8 cellular contexts compared by ENCODE assay signal in the genomic region with DNA sequence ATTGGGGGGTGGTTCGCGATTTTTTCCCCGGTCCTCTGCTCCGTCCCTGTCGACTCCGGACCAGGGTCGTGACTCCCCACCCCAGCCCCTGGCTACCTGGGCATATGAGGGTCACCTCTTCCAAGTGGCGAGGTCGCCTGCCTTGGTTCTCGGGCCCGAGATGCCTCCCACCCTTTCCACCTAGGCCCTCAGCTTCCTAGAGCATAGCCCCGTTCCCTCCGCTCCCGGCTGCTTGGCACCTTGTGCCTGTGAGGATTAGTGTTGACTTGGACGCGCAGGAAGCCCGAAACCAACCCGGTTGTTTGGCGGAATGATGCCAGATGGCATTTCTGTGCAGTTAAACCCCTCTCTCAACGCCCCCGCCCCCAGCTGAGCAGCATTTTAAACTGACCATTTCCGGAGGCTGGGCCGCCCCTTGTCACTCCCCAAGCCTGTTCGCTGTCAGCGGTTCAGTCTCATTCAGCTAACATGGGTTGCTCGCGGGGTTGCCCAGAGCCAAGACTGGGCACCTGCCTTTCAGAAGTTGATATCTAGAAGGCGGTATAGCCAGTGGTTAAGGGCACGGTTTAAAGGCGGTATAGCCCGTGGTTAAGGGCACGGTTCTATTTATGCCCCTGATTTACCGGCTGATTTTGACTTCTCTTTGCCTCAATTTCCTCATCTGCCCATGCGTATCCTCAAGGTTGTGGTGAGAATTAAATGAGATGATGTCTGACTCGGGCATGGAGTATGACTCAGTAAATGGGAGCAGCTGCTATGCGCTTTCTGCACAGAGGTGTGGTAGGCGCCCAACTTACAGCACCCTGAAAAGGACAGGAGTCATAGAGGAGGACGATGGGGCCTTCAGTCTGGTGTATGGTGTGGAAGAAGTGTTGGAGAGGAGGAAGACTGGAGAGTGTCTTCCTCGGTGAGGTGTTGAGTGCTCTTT. TPM values are rescaled to one million over a fixed set of nuclear protein-coding genes. Genes with fewer than 3 reads are reported as not detected.
A peak's percentile ranks its signal among the peaks of the same experiment; 100 is the strongest.
DNase-seq lines count a peak whose midpoint lies in the region; ATAC-seq, FAIRE-seq and TF ChIP-seq lines count a peak whose summit lies in the region.

No MANE protein-coding gene starts in this region.

- no peaks in the 10 kb centered on the region for H3K9me1 ChIP-seq in K562 (ENCODE audit: control insufficient read depth, insufficient read depth, low read length)

- peak; percentile 22 for ATAC-seq in HG02840 (IDR thresholded peaks at IDR 0.05; ENCODE audit: low FRiP score, unreplicated experiment)
- peak; percentile 78 for ATAC-seq in K562

- DNase-seq in stimulated activated CD4-positive, alpha-beta T cell treated with anti-CD3 and anti-CD28 coated beads, Interleukin-15, amount 100 ng/mL, for 24 hours: peak; percentile 57
- DNase-seq in stimulated activated CD4-positive, alpha-beta T cell treated with anti-CD3 and anti-CD28 coated beads, Interleukin-4, amount 100 ng/mL, for 1 hour: no peak
- DNase-seq in NOMO-1 treated with DMSO at 0.1 percent for 48 hours (lab: John Stamatoyannopoulos, UW; ENCODE audit: unreplicated experiment) (peak; percentile 17), K562 (ENCODE audit: extremely low read depth in 1 of 4, low spot score in 3 of 4) (peak; percentile 30 to 71 (median 50)), iPS-NIHi7 (ENCODE audit: extremely low spot score) (peak; percentile 52), 8988T (no peak)
- DNase-seq in stimulated activated CD4-positive, alpha-beta T cell treated with anti-CD3 and anti-CD28 coated beads, Interleukin-2, amount 100 ng/mL, for 24 hours: peak; percentile 32 to 52

- in situ Hi-C loops in K562 (cut with MboI): no loop called here

- under 1% methylated on average over 36 of the region's 39 CpGs for WGBS in K562 (ENCODE audit: insufficient coverage, low coverage, missing lambda C conversion rate)

- TF ChIP-seq RAD21 in K562 (CRISPR knock-in tag; conservative IDR thresholded peaks at IDR 0.05 in 1 of 2, IDR thresholded peaks at IDR 0.05 in 1 of 2): no peak

- H3K79me2 ChIP-seq in K562 (ENCODE audit: control insufficient read depth, insufficient read depth, low read length): peaks cover 57% of the 10 kb centered on the region

- intact Hi-C loops in K562 (cut with micrococcal nuclease): no loop called here

- TF ChIP-seq EP300 in K562 (IDR thresholded peaks at IDR 0.05; ENCODE audit: low read length): no peak

- no peaks in the 10 kb centered on the region for H3K9me3 ChIP-seq in K562 (replicated peaks; ENCODE audit: control insufficient read depth, insufficient read depth, low read depth, low read length)

- CTCF ChIA-PET in K562 (lab: Yijun Ruan, JAX; ENCODE audit: low intra/inter-chr PET ratio): no interaction called here

- H3K9ac ChIP-seq in K562 (ENCODE audit: insufficient read depth in 1 of 2, low read depth in 2 of 2, low read length in 2 of 2): peak overlapping the region; percentile 98 to 100

- peak overlapping the region; percentile 85 for H3K4me3 ChIP-seq in K562

- TF ChIP-seq POLR2A in K562 (conservative IDR thresholded peaks at IDR 0.05): peak; percentile 56

- POLR2A ChIA-PET in K562 (lab: Yijun Ruan, JAX): interaction anchor here (0.6 to 3.0 kb wide), 19 partner anchors 8 to 499 kb away, joined by 3 to 22 read pairs (median 3); partner anchors contain the start of gene FTH1

- H2AFZ ChIP-seq in K562 (ENCODE audit: low read depth, low read length): peak overlapping the region; percentile 82

- BruUV-seq in K562 (replicated peaks; lab: Mats Ljungman, UMichigan): TSS peak; percentile 64

- TF ChIP-seq CTCF in K562 (IDR thresholded peaks at IDR 0.05 in 2 of 3, conservative IDR thresholded peaks at IDR 0.05 in 1 of 3; ENCODE audit: insufficient read depth in 2 of 3, low read depth in 1 of 3, low read length in 3 of 3): no peak

- H3K27ac ChIP-seq in K562 (ENCODE audit: extremely low read depth, low read depth, low read length): peak overlapping the region; percentile 93

- peaks cover 39% of the 10 kb centered on the region for H3K36me3 ChIP-seq in K562 (ENCODE audit: control insufficient read depth, insufficient read depth, low read length)

- H3K27me3 ChIP-seq in K562 (ENCODE audit: control insufficient read depth in 2 of 2, insufficient read depth in 2 of 2, low read length in 2 of 2): no peaks in the 10 kb centered on the region

- peaks cover 16% of the 10 kb centered on the region; the same call in 1 of the 2 replicates for H4K20me1 ChIP-seq in K562 (replicated peaks; ENCODE audit: control insufficient read depth, insufficient read depth, low read length)

- peak; percentile 32 for FAIRE-seq in K562 (lab: Jason Lieb, UNC)

- peak overlapping the region; percentile 95 for H3K4me2 ChIP-seq in K562 (ENCODE audit: insufficient read depth, low read length)

- H3K4me1 ChIP-seq in K562 (replicated peaks in 1 of 2; ENCODE audit: control insufficient read depth in 2 of 2, insufficient read depth in 2 of 2, low read length in 2 of 2): peaks cover 11 to 16% of the 10 kb centered on the region in 2 experiments; a peak in 4 of 5 replicates

TF ChIP-seq in K562, 482 proteins besides CTCF, POLR2A, EP300 and RAD21 (continues in another document):
- TF ChIP-seq, protein P1, sequence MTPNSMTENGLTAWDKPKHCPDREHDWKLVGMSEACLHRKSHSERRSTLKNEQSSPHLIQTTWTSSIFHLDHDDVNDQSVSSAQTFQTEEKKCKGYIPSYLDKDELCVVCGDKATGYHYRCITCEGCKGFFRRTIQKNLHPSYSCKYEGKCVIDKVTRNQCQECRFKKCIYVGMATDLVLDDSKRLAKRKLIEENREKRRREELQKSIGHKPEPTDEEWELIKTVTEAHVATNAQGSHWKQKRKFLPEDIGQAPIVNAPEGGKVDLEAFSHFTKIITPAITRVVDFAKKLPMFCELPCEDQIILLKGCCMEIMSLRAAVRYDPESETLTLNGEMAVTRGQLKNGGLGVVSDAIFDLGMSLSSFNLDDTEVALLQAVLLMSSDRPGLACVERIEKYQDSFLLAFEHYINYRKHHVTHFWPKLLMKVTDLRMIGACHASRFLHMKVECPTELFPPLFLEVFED (CRISPR knock-in tag; conservative IDR thresholded peaks at IDR 0.05): 0 out of 2 replicates have a peak, but pooled peaks have one; percentile 58
- TF ChIP-seq, protein P2, sequence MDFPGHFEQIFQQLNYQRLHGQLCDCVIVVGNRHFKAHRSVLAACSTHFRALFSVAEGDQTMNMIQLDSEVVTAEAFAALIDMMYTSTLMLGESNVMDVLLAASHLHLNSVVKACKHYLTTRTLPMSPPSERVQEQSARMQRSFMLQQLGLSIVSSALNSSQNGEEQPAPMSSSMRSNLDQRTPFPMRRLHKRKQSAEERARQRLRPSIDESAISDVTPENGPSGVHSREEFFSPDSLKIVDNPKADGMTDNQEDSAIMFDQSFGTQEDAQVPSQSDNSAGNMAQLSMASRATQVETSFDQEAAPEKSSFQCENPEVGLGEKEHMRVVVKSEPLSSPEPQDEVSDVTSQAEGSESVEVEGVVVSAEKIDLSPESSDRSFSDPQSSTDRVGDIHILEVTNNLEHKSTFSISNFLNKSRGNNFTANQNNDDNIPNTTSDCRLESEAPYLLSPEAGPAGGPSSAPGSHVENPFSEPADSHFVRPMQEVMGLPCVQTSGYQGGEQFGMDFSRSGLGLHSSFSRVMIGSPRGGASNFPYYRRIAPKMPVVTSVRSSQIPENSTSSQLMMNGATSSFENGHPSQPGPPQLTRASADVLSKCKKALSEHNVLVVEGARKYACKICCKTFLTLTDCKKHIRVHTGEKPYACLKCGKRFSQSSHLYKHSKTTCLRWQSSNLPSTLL (IDR thresholded peaks at IDR 0.05): no peak
- TF ChIP-seq CREB1 (IDR thresholded peaks at IDR 0.05) (peak; percentile 3; the same call in 1 of the 2 replicates), CREB1 (CRISPR knock-in tag; IDR thresholded peaks at IDR 0.05) (no peak), NFRKB (IDR thresholded peaks at IDR 0.05; ENCODE audit: low read depth) (peak; percentile 73; the same call in 1 of the 2 replicates), ZC3H4 (CRISPR knock-in tag; IDR thresholded peaks at IDR 0.05; ENCODE audit: borderline replicate concordance) (no peak; the same call in 1 of the 2 replicates), FOXA1 (IDR thresholded peaks at IDR 0.05; ENCODE audit: borderline replicate concordance) (no peak)

RNA-seq across cellular contexts. Expression of gene INCENP, which starts 0.6 kb away (rescaled TPM):
- total RNA-seq in K562 (2011; cell fraction: chromatin; rRNA removed; ENCODE audit: low replicate concordance): 77.0 and 104 TPM in 2 replicates
- 49.2 and 49.6 TPM in 2 replicates for total RNA-seq in K562 (2011; cell fraction: nucleolus; rRNA removed)
- 50.6 and 77.9 TPM in 2 replicates for total RNA-seq in K562 (2011; cell fraction: nucleoplasm; rRNA removed)
- 51.4 and 59.4 TPM in 2 replicates for total RNA-seq in K562 (2014; rRNA removed)
- 25.0 and 35.2 TPM in 2 replicates for total RNA-seq in K562 (2014; rRNA removed; fragmentation: Illumina TruSeq; extraction: Trizol)
- total RNA-seq in K562 (2015; rRNA removed; fragmentation: Illumina TruSeq; extraction: Trizol): 28.2 and 29.9 TPM in 2 replicates
- 78.1 and 97.9 TPM in 2 replicates for total RNA-seq in K562 (2021)
- 25.2 and 37.0 TPM in 2 replicates for polyA plus RNA-seq in K562 (2011; rRNA removed)
- 28.9 and 42.0 TPM in 2 replicates for polyA plus RNA-seq in K562 (2011; cell fraction: cytosol; rRNA removed)
- polyA plus RNA-seq in K562 (2011; cell fraction: nucleus; rRNA removed): 66.5 and 106 TPM in 2 replicates
- 39.2 and 41.6 TPM in 2 replicates for polyA plus RNA-seq in K562 (2012)
- polyA plus RNA-seq in K562 (2014; fragmentation: Illumina TruSeq; extraction: Trizol): 40.9 and 52.0 TPM in 2 replicates
- 1 to 10 TPM; 1.1 to 3.3 TPM for polyA plus RNA-seq in K562 (2014; fragmentation: Nextera tagmentation; extraction: Ambion mirVana)
- polyA plus RNA-seq in K562 (2014; rRNA removed): 41.9 and 46.4 TPM in 2 replicates
- 31.3 and 39.8 TPM in 2 replicates for polyA minus RNA-seq in K562 (2011; rRNA and poly(A)+ RNA removed)
- polyA minus RNA-seq in K562 (2011; cell fraction: cytosol; rRNA and poly(A)+ RNA removed): 62.3 and 71.7 TPM in 2 replicates
- polyA minus RNA-seq in K562 (2011; cell fraction: nucleus; rRNA and poly(A)+ RNA removed): 29.8 and 46.9 TPM in 2 replicates

Comparison
In these comparisons a context has a peak if more than half of its experiments do, and no peak if none do; other contexts are left out.
1. DNase-seq: peak in stimulated activated CD4-positive, alpha-beta T cell treated with anti-CD3 and anti-CD28 coated beads, Interleukin-15, amount 100 ng/mL, for 24 hours (single experiment), NOMO-1 treated with DMSO at 0.1 percent for 48 hours (single experiment), K562 (4 of 4), iPS-NIHi7 (single experiment) and stimulated activated CD4-positive, alpha-beta T cell treated with anti-CD3 and anti-CD28 coated beads, Interleukin-2, amount 100 ng/mL, for 24 hours (2 of 2); none in stimulated activated CD4-positive, alpha-beta T cell treated with anti-CD3 and anti-CD28 coated beads, Interleukin-4, amount 100 ng/mL, for 1 hour (single experiment) and 8988T (single experiment).